In genomic region chrX:40165861-40166260, GRCh38 we compare ENCODE assay signal across 20 cellular contexts.
DNase-seq lines count a peak whose midpoint lies in the region; ATAC-seq and TF ChIP-seq lines count a peak whose summit lies in the region.
"Had no signal": no experiment of that assay in that cellular context is flagged by ENCODE, and none has a peak within 500 bp of the region (broad histone marks: within the 10 kb centered on the region; RNA-seq: fewer than 3 reads in every experiment).

No MANE protein-coding gene starts in this region.

- H3K36me3 ChIP-seq in Loucy (ENCODE audit: insufficient read depth, low read length) (no peaks in the 10 kb centered on the region), iPS-20b (ENCODE audit: insufficient read depth, low read depth, low read length) (no peaks in the 10 kb centered on the region), neural progenitor cell (no peaks in the 10 kb centered on the region), SK-N-SH (replicated peaks in 1 of 2; ENCODE audit: control insufficient read depth in 1 of 2, insufficient read depth in 2 of 2, low read length in 1 of 2) (no peaks in the 10 kb centered on the region)
- H3K36me3 ChIP-seq: SJSA1 had no signal

- H3K27ac Mint-ChIP-seq in CD4-positive, alpha-beta T cell, result peak overlapping the region; percentile 90
- H3K27ac Mint-ChIP-seq in neural progenitor cell, result peak overlapping the region; percentile 80
- H3K27ac Mint-ChIP-seq: H9 had no signal

- H3K27me3 ChIP-seq in CD4-positive, alpha-beta T cell (ENCODE audit: control insufficient read depth, insufficient read depth, low read length), result no peaks in the 10 kb centered on the region
- H3K27me3 ChIP-seq in Loucy (ENCODE audit: insufficient read depth, low read length, poor library complexity, severe bottlenecking), result no peaks in the 10 kb centered on the region
- peaks cover 28% of the 10 kb centered on the region for H3K27me3 ChIP-seq in iPS-20b (ENCODE audit: insufficient read depth, low read length)
- peaks cover 52% of the 10 kb centered on the region for H3K27me3 ChIP-seq in neural progenitor cell
- peaks cover 54% of the 10 kb centered on the region for H3K27me3 ChIP-seq in SK-N-SH (ENCODE audit: insufficient read depth)
- H3K27me3 ChIP-seq: SJSA1 had no signal

- H3K9me3 ChIP-seq in CD4-positive, alpha-beta T cell (ENCODE audit: control insufficient read depth, low read length), result no peaks in the 10 kb centered on the region
- H3K9me3 ChIP-seq in Loucy (ENCODE audit: insufficient read depth, low read depth, low read length), result no peaks in the 10 kb centered on the region
- no peaks in the 10 kb centered on the region for H3K9me3 ChIP-seq in iPS-20b (ENCODE audit: insufficient read depth, low read depth, low read length)
- no peaks in the 10 kb centered on the region for H3K9me3 ChIP-seq in neural progenitor cell (ENCODE audit: low read depth)
- no peaks in the 10 kb centered on the region for H3K9me3 ChIP-seq in SK-N-SH
- H3K9me3 ChIP-seq: SJSA1 had no signal

- 52% methylated on average over 6 of the region's 6 CpGs for WGBS in SK-N-SH (ENCODE audit: low lambda C conversion rate)

- H3K4me3 Mint-ChIP-seq in CD4-positive, alpha-beta T cell, result no peak overlapping the region
- peak overlapping the region; percentile 41 for H3K4me3 Mint-ChIP-seq in neural progenitor cell

- CTCF ChIA-PET in CD4-positive, alpha-beta T cell (lab: Charles Lee), result interaction anchor here (1.6 kb wide), 1 partner anchor 12 kb away, joined by 3 read pairs; no protein-coding TSS in a partner anchor
- CTCF ChIA-PET in SK-N-SH (lab: Yijun Ruan, JAX), result interaction anchor here (1.2 to 1.6 kb wide), 3 partner anchors 10 to 101 kb away, joined by 3 to 5 read pairs (median 3); no protein-coding TSS in a partner anchor

- H3K4me1 Mint-ChIP-seq in CD4-positive, alpha-beta T cell (ENCODE audit: low read depth), result peaks cover 36% of the 10 kb centered on the region
- peaks cover 63% of the 10 kb centered on the region for H3K4me1 Mint-ChIP-seq in neural progenitor cell

- no peak overlapping the region for H3K27ac ChIP-seq in CD4-positive, alpha-beta T cell (ENCODE audit: low read depth, low read length)
- H3K27ac ChIP-seq in iPS-20b (ENCODE audit: low read length) (no peak overlapping the region), neural progenitor cell (no peak overlapping the region), SK-N-SH (ENCODE audit: low read depth in 2 of 2, low read length in 1 of 2) (peak overlapping the region in 1 of 2 experiments; percentile 86; a peak in 2 of 4 replicates)
- H3K27ac ChIP-seq: C4-2B, SJSA1 had no signal

- no peak for TF ChIP-seq CTCF in CD4-positive, alpha-beta T cell (IDR thresholded peaks at IDR 0.05)
- TF ChIP-seq CTCF in Loucy (conservative IDR thresholded peaks at IDR 0.05; ENCODE audit: low read length), result no peak
- TF ChIP-seq CTCF in neural progenitor cell (IDR thresholded peaks at IDR 0.05), result no peak
- no peak for TF ChIP-seq CTCF in SK-N-SH (IDR thresholded peaks at IDR 0.05)

- no peaks in the 10 kb centered on the region for H3K36me3 Mint-ChIP-seq in CD4-positive, alpha-beta T cell (ENCODE audit: low read depth)
- H3K36me3 Mint-ChIP-seq in neural progenitor cell, result no peaks in the 10 kb centered on the region

- no peaks in the 10 kb centered on the region for H3K27me3 Mint-ChIP-seq in CD4-positive, alpha-beta T cell
- H3K27me3 Mint-ChIP-seq in neural progenitor cell (ENCODE audit: insufficient read depth, low read depth), result peaks cover 13% of the 10 kb centered on the region

- no peak for DNase-seq in CD4-positive, alpha-beta T cell
- no peak for DNase-seq in neural progenitor cell (ENCODE audit: low spot score)
- no peak for DNase-seq in SK-N-SH
- no peak for DNase-seq in CD1c-positive myeloid dendritic cell (ENCODE audit: extremely low spot score)
- DNase-seq in stimulated activated CD4-positive, alpha-beta T cell treated with anti-CD3 and anti-CD28 coated beads, Interleukin-12 subunit alpha, Interleukin-12 subunit beta, amount 100 ng/mL, for 4 hours, result no peak
- no peak for DNase-seq in SW 1271 (lab: John Stamatoyannopoulos, UW)
- DNase-seq: COR-L47; DMS79; H9; KG1; NCI-H1694; NCI-H2171; NCI-H345; NCI-H774; NK-92 treated with Interleukin-12 subunit alpha and Interleukin-12 subunit beta, amount 100 ng/mL, for 24 hours had no signal

- H4K20me1 ChIP-seq in Loucy (ENCODE audit: insufficient read depth, low read length, poor library complexity, severe bottlenecking) (no peaks in the 10 kb centered on the region), neural progenitor cell (ENCODE audit: low read depth) (peaks cover 28% of the 10 kb centered on the region), SK-N-SH (ENCODE audit: insufficient read depth) (no peaks in the 10 kb centered on the region)

- H3K4me3 ChIP-seq in Loucy (ENCODE audit: low read length, poor library complexity, severe bottlenecking), result peak overlapping the region; percentile 74
- no peak overlapping the region for H3K4me3 ChIP-seq in iPS-20b (ENCODE audit: low read length)
- no peak overlapping the region for H3K4me3 ChIP-seq in neural progenitor cell
- no peak overlapping the region for H3K4me3 ChIP-seq in SK-N-SH (ENCODE audit: low read depth in 2 of 2, low read length in 1 of 2)
- H3K4me3 ChIP-seq: SJSA1 had no signal

- no peak for ATAC-seq in CD4-positive, alpha-beta T cell (ENCODE audit: poor library complexity)
- ATAC-seq: Right ventricle myocardium inferior had no signal

- H3K79me2 ChIP-seq in Loucy (ENCODE audit: insufficient read depth, low read length) (peaks cover 50% of the 10 kb centered on the region), neural progenitor cell (ENCODE audit: low read depth) (no peaks in the 10 kb centered on the region), SK-N-SH (ENCODE audit: insufficient read depth) (no peaks in the 10 kb centered on the region)

- no peak for TF ChIP-seq EP300 in SK-N-SH (IDR thresholded peaks at IDR 0.05; ENCODE audit: borderline replicate concordance in 1 of 2, low read depth in 1 of 2, low read length in 1 of 2)

- POLR2A ChIA-PET in CD4-positive, alpha-beta T cell (lab: Charles Lee), result interaction anchor here (0.8 to 2.2 kb wide), 4 partner anchors 9 to 68 kb away, joined by 3 to 10 read pairs (median 3); partner anchors contain the start of gene BCOR
- POLR2A ChIA-PET in SK-N-SH (lab: Yijun Ruan, JAX), result interaction anchor here (1.1 to 2.8 kb wide), 3 partner anchors 9 to 21 kb away, joined by 3 to 26 read pairs (median 5); no protein-coding TSS in a partner anchor

- no peak overlapping the region for H2AFZ ChIP-seq in Loucy (ENCODE audit: low read length)
- no peak overlapping the region for H2AFZ ChIP-seq in neural progenitor cell (replicated peaks)
- no peak overlapping the region for H2AFZ ChIP-seq in SK-N-SH (ENCODE audit: low read depth)

- intact Hi-C loops in CD4-positive, alpha-beta T cell (cut with DNase I, micrococcal nuclease), result loop anchor here (5.0 to 10.0 kb wide), 3 partner anchors 154 to 431 kb away; no protein-coding TSS in a partner anchor

- H3K9me2 ChIP-seq in Loucy (replicated peaks; ENCODE audit: low read depth, low read length) (no peaks in the 10 kb centered on the region), SK-N-SH (no peaks in the 10 kb centered on the region)

- peaks cover 32% of the 10 kb centered on the region for H3K4me1 ChIP-seq in Loucy (ENCODE audit: insufficient read depth, low read length, poor library complexity, severe bottlenecking)
- peaks cover 20% of the 10 kb centered on the region for H3K4me1 ChIP-seq in iPS-20b (ENCODE audit: insufficient read depth, low read length)
- H3K4me1 ChIP-seq in neural progenitor cell, result peaks cover 39% of the 10 kb centered on the region
- peaks cover 8 to 54% of the 10 kb centered on the region in 2 experiments; a peak in 3 of 4 replicates for H3K4me1 ChIP-seq in SK-N-SH (ENCODE audit: control insufficient read depth in 1 of 2, insufficient read depth in 2 of 2, low read depth in 1 of 2, low read length in 1 of 2)

- no peak for TF ChIP-seq RAD21 in SK-N-SH (IDR thresholded peaks at IDR 0.05; ENCODE audit: low read length)

- H3K4me2 ChIP-seq in Loucy (ENCODE audit: low read depth, low read length, poor library complexity, severe bottlenecking), result peak overlapping the region; percentile 96
- no peak overlapping the region for H3K4me2 ChIP-seq in neural progenitor cell
- no peak overlapping the region for H3K4me2 ChIP-seq in SK-N-SH

- H3F3A ChIP-seq in Loucy (ENCODE audit: low read depth) (no peaks in the 10 kb centered on the region), neural progenitor cell (ENCODE audit: low read depth) (peaks cover 39% of the 10 kb centered on the region), SK-N-SH (replicated peaks; ENCODE audit: insufficient read depth) (no peaks in the 10 kb centered on the region)

- H3K9me3 Mint-ChIP-seq in CD4-positive, alpha-beta T cell, result no peaks in the 10 kb centered on the region
- peaks cover 9% of the 10 kb centered on the region for H3K9me3 Mint-ChIP-seq in neural progenitor cell

- peak overlapping the region; percentile 100 for H3K9ac ChIP-seq in Loucy (ENCODE audit: low read depth, low read length, poor library complexity, severe bottlenecking)
- H3K9ac ChIP-seq in iPS-20b (ENCODE audit: low read depth, low read length), result peak overlapping the region; percentile 37; the same call in 1 of the 2 replicates
- no peak overlapping the region for H3K9ac ChIP-seq in neural progenitor cell
- H3K9ac ChIP-seq in SK-N-SH, result no peak overlapping the region

TF ChIP-seq in SK-N-SH, 30 proteins besides CTCF, POLR2A, EP300 and RAD21 (continues in another document):
- TF ChIP-seq CHD2 (IDR thresholded peaks at IDR 0.05; ENCODE audit: low read length, partially characterized antibody), result no peak
- TF ChIP-seq SIN3A (IDR thresholded peaks at IDR 0.05; ENCODE audit: borderline replicate concordance, low read depth, low read length), result no peak
- no peak for TF ChIP-seq JUND (IDR thresholded peaks at IDR 0.05)
- no peak for TF ChIP-seq RFX5 (IDR thresholded peaks at IDR 0.05; ENCODE audit: low read length)
- no peak for TF ChIP-seq TEAD4 (IDR thresholded peaks at IDR 0.05; ENCODE audit: borderline replicate concordance, insufficient read depth)
- TF ChIP-seq, protein P1, sequence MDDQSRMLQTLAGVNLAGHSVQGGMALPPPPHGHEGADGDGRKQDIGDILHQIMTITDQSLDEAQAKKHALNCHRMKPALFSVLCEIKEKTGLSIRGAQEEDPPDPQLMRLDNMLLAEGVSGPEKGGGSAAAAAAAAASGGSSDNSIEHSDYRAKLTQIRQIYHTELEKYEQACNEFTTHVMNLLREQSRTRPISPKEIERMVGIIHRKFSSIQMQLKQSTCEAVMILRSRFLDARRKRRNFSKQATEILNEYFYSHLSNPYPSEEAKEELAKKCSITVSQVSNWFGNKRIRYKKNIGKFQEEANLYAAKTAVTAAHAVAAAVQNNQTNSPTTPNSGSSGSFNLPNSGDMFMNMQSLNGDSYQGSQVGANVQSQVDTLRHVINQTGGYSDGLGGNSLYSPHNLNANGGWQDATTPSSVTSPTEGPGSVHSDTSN (IDR thresholded peaks at IDR 0.05), result no peak
- TF ChIP-seq POLR2AphosphoS5 (IDR thresholded peaks at IDR 0.05; ENCODE audit: low read depth, low read length), result no peak

Comparison
In these comparisons a context has a peak if more than half of its experiments do, and no peak if none do; other contexts are left out.
1. H3K9ac ChIP-seq: peak in Loucy (single experiment) and iPS-20b (single experiment); none in neural progenitor cell (single experiment) and SK-N-SH (single experiment).